ENCODE assay signal across 19 cellular contexts in the genomic region with DNA sequence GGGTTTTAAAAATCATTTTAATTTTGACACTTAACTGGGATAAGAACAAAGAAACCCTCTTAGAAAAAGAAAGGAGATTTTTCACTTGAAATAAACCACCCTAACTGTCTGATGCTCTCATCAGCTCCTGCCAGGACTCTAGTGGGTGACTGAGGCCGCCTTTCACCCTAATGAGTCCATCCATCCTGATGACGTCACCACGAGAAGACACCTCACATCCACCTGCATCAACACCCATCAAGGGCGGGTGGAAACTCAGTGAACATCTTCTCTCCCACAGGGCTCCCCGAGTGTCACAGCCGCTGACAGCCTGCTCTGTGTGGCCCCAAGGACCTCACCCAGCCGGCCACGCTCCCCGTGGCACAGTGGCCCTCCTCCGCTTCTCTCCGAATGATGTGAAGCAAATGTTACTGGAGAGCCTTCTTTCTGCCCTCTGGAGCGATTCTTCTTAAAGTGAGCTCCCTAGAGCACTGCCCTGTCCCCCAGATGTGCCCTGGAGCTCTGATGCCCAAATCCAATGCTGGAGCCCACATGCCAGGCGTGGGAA.
"Had no signal": no experiment of that assay in that cellular context is flagged by ENCODE, and none has a peak within 500 bp of the region (broad histone marks: within the 10 kb centered on the region; RNA-seq: fewer than 3 reads in every experiment).

No MANE protein-coding gene starts in this region.

- H3K9me3 ChIP-seq: SK-N-SH had no signal

- ATAC-seq: T-cell had no signal

- H3K9ac ChIP-seq: KMS-11, SK-N-SH had no signal

- H3K4me2 ChIP-seq: KMS-11, SK-N-SH had no signal

- H3K27ac ChIP-seq: KMS-11, RWPE1 had no signal

- DNase-seq: IMR-90, MV-4-11, NCI-H1048, NCI-H1105, NCI-H1417, NCI-H1436 treated with DMSO at 0.1 percent for 48 hours, NCI-H1694, NCI-H187 treated with DMSO at 0.1 percent for 48 hours, NCI-H2029 treated with DMSO at 0.1 percent for 48 hours, NCI-H2171 treated with DMSO at 0.1 percent for 48 hours, NCI-H345, NCI-H524, NCI-H774, SHP77, SK-N-SH, SW 1271, T-cell had no signal
